In the genomic region with DNA sequence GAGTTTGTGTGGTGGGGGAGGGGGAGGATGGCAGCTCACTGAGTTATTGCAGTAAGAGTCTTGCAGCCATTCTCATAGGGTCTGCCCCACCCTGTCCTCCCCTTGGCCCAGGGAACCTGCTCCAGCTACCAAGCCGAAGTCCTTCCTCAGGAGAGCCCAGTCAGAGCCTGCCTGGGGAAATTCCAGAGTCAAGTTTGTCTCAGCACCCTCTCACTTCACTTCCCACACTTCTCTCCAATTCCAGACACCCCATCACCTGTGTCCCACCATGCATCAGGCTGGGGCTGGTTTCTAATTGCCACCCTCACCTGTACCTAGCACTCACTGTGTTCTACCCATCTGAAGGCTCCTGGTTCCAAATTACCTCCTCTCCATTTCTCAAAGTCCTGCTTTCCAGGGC, we compare ENCODE assay signal across 24 cellular contexts. TPM values are rescaled to one million over a fixed set of nuclear protein-coding genes. Genes with fewer than 3 reads are reported as not detected.
DNase-seq lines count a peak whose midpoint lies in the region; ATAC-seq and TF ChIP-seq lines count a peak whose summit lies in the region.
"Had no signal": no experiment of that assay in that cellular context is flagged by ENCODE, and none has a peak within 500 bp of the region (broad histone marks: within the 10 kb centered on the region; RNA-seq: fewer than 3 reads in every experiment).

No MANE protein-coding gene starts in this region.

- H3K4me3 ChIP-seq in mammary epithelial cell (replicated peaks in 1 of 3; ENCODE audit: insufficient read depth in 1 of 3, low read depth in 2 of 3, low read length in 3 of 3): no peak overlapping the region
- H3K4me3 ChIP-seq: A549; BLaER1 treated with 17β-estradiol and CSF1 and Interleukin-3, amounts not matched to agents 10 nM and 100 nM; GM12878; GM23338 had no signal

- no peaks in the 10 kb centered on the region for H4K20me1 ChIP-seq in mammary epithelial cell (ENCODE audit: insufficient read depth, low read length)
- H4K20me1 ChIP-seq: BLaER1 treated with 17β-estradiol and CSF1 and Interleukin-3, amounts not matched to agents 10 nM and 100 nM had no signal

- ATAC-seq in GM21390 (IDR thresholded peaks at IDR 0.05; ENCODE audit: unreplicated experiment): no peak
- ATAC-seq: A549, GM12878, GM23338, HCT116 had no signal

- WGBS in mammary epithelial cell (ENCODE audit: low coverage, missing lambda C conversion rate): no CpG with 5 or more reads among the region's 1 CpG

- H3K4me3 Mint-ChIP-seq in MCF 10A (ENCODE audit: unreplicated experiment) (no peak overlapping the region), endothelial cell (ENCODE audit: unreplicated experiment) (peak overlapping the region; percentile 28)
- H3K4me3 Mint-ChIP-seq: CD14-positive monocyte; CD4-positive, alpha-beta T cell; CD8-positive, alpha-beta memory T cell; GM23338; H9 had no signal

- CTCF ChIA-PET in mammary epithelial cell (lab: Charles Lee; ENCODE audit: low non-redundant PET): interaction anchor here (0.7 kb wide), 1 partner anchor 64 kb away, joined by 5 read pairs; no protein-coding TSS in a partner anchor
- CTCF ChIA-PET in MCF 10A (lab: Yijun Ruan, JAX): interaction anchor here (0.6 to 1.4 kb wide), 2 partner anchors 28 to 496 kb away, joined by 3 to 4 read pairs; no protein-coding TSS in a partner anchor

- H3K9me3 Mint-ChIP-seq in MCF 10A (ENCODE audit: unreplicated experiment) (no peaks in the 10 kb centered on the region), endothelial cell (ENCODE audit: unreplicated experiment) (no peaks in the 10 kb centered on the region)
- H3K9me3 Mint-ChIP-seq: CD4-positive, alpha-beta T cell had no signal

- BruUV-seq in mammary epithelial cell (replicated peaks; lab: Mats Ljungman, UMichigan) (no TSS peak), MCF 10A (replicated peaks; lab: Mats Ljungman, UMichigan) (no TSS peak)

- DNase-seq in mammary epithelial cell: peak; percentile 25
- DNase-seq in MCF 10A (ENCODE audit: unreplicated experiment): no peak
- no peak for DNase-seq in endothelial cell (ENCODE audit: low spot score)
- peak; percentile 29 for DNase-seq in islet precursor cell
- DNase-seq in DMS79 treated with DMSO at 0.1 percent for 48 hours (lab: John Stamatoyannopoulos, UW): no peak
- no peak for DNase-seq in stimulated activated naive CD4-positive, alpha-beta T cell (lab: John Stamatoyannopoulos, UW)
- DNase-seq: 8988T; ACHN; AML-193; BE2C; Calu3; CD4-positive, alpha-beta T cell; CD8-positive, alpha-beta memory T cell; DMS53; DND-41; H9 had no signal

- peaks cover 19% of the 10 kb centered on the region for H3K4me1 ChIP-seq in mammary epithelial cell (ENCODE audit: insufficient read depth, low read length)
- H3K4me1 ChIP-seq: A549, BE2C had no signal

- in situ Hi-C loops in mammary epithelial cell (cut with MboI; ENCODE audit: low sequenced_read_pairs in 2 of 2): no loop called here

- no peak overlapping the region for H3K27ac ChIP-seq in mammary epithelial cell (ENCODE audit: insufficient read depth, low read depth, low read length)
- H3K27ac ChIP-seq: A549 had no signal

- H3K79me2 ChIP-seq in mammary epithelial cell (ENCODE audit: insufficient read depth, low read length): no peaks in the 10 kb centered on the region

- H3K9me3 ChIP-seq in mammary epithelial cell (replicated peaks; ENCODE audit: insufficient read depth, low read length): no peaks in the 10 kb centered on the region
- H3K9me3 ChIP-seq: A549, BE2C had no signal

- H3K36me3 Mint-ChIP-seq in MCF 10A (ENCODE audit: insufficient read depth, unreplicated experiment): no peaks in the 10 kb centered on the region
- H3K36me3 Mint-ChIP-seq in endothelial cell (ENCODE audit: low read depth, unreplicated experiment): no peaks in the 10 kb centered on the region
- H3K36me3 Mint-ChIP-seq: CD8-positive, alpha-beta memory T cell had no signal

- POLR2A ChIA-PET in MCF 10A (lab: Yijun Ruan, JAX): no interaction called here

- H3K4me2 ChIP-seq in mammary epithelial cell (ENCODE audit: insufficient read depth, low read depth, low read length): no peak overlapping the region
- H3K4me2 ChIP-seq: A549, GM23338 had no signal

- dilution Hi-C loops in mammary epithelial cell (cut with HindIII; ENCODE audit: low sequenced_read_pairs): no loop called here

- no peaks in the 10 kb centered on the region for H3K36me3 ChIP-seq in mammary epithelial cell (ENCODE audit: insufficient read depth, low read length)
- H3K36me3 ChIP-seq: BE2C had no signal

- no peak for TF ChIP-seq CTCF in mammary epithelial cell (conservative IDR thresholded peaks at IDR 0.05 in 1 of 2, IDR thresholded peaks at IDR 0.05 in 1 of 2; ENCODE audit: extremely low read depth in 1 of 2, insufficient read depth in 1 of 2, low read depth in 1 of 2, low read length in 2 of 2)
- no peak for TF ChIP-seq CTCF in MCF 10A (IDR thresholded peaks at IDR 0.05; ENCODE audit: unreplicated experiment)
- TF ChIP-seq CTCF in endothelial cell (IDR thresholded peaks at IDR 0.05; ENCODE audit: unreplicated experiment): no peak

- intact Hi-C loops in mammary epithelial cell (cut with micrococcal nuclease) (no loop called here), MCF 10A (cut with micrococcal nuclease) (no loop called here)

- no peak overlapping the region for H3K9ac ChIP-seq in mammary epithelial cell (ENCODE audit: insufficient read depth, low read length)
- H3K9ac ChIP-seq: BLaER1 treated with 17β-estradiol and CSF1 and Interleukin-3, amounts not matched to agents 10 nM and 100 nM had no signal

- H3K4me1 Mint-ChIP-seq in MCF 10A (ENCODE audit: insufficient read depth, unreplicated experiment) (peaks cover 12% of the 10 kb centered on the region), endothelial cell (ENCODE audit: unreplicated experiment) (peaks cover 7% of the 10 kb centered on the region)
- H3K4me1 Mint-ChIP-seq: CD8-positive, alpha-beta memory T cell; GM23338 had no signal

- no peaks in the 10 kb centered on the region for H3K27me3 ChIP-seq in mammary epithelial cell (ENCODE audit: insufficient read depth, low read length)
- H3K27me3 ChIP-seq: BE2C; BLaER1 treated with 17β-estradiol and CSF1 and Interleukin-3, amounts not matched to agents 10 nM and 100 nM had no signal

- H3K27me3 Mint-ChIP-seq in MCF 10A (ENCODE audit: insufficient read depth, unreplicated experiment) (no peaks in the 10 kb centered on the region), endothelial cell (ENCODE audit: unreplicated experiment) (peaks cover 2% of the 10 kb centered on the region)

- no peak overlapping the region for H3K27ac Mint-ChIP-seq in MCF 10A (ENCODE audit: low read depth, unreplicated experiment)
- no peak overlapping the region for H3K27ac Mint-ChIP-seq in endothelial cell (ENCODE audit: unreplicated experiment)
- H3K27ac Mint-ChIP-seq: CD4-positive, alpha-beta T cell; CD8-positive, alpha-beta memory T cell; GM23338; H9 had no signal

- H2AFZ ChIP-seq in mammary epithelial cell (ENCODE audit: low read depth, low read length): no peak overlapping the region
- H2AFZ ChIP-seq: GM23338 had no signal

RNA-seq across cellular contexts. Expression of a gene that starts 10.3 kb away (rescaled TPM):
- under 1 TPM in 1 of 2 donors, not detected in 1; under 0.01 TPM for total RNA-seq in mammary epithelial cell
- not detected for polyA plus RNA-seq in mammary epithelial cell
- polyA minus RNA-seq in mammary epithelial cell: not detected
- not detected in 2 replicates for total RNA-seq in MCF 10A (2022)
- total RNA-seq in endothelial cell (ENCODE audit: unreplicated experiment): 0.54 TPM
- total RNA-seq: Calu3; CD4-positive, alpha-beta T cell; CD8-positive, alpha-beta memory T cell; GM12878; H4; H9 had no signal
- polyA plus RNA-seq: A549; CD8-positive, alpha-beta memory T cell; GM12878 had no signal

Comparison
In these comparisons a context has a peak if more than half of its experiments do, and no peak if none do; other contexts are left out.
1. DNase-seq: peak in mammary epithelial cell (single experiment) and islet precursor cell (single experiment); none in MCF 10A (single experiment), endothelial cell (single experiment), DMS79 treated with DMSO at 0.1 percent for 48 hours (single experiment) and stimulated activated naive CD4-positive, alpha-beta T cell (0 of 6).